In the genomic region with DNA sequence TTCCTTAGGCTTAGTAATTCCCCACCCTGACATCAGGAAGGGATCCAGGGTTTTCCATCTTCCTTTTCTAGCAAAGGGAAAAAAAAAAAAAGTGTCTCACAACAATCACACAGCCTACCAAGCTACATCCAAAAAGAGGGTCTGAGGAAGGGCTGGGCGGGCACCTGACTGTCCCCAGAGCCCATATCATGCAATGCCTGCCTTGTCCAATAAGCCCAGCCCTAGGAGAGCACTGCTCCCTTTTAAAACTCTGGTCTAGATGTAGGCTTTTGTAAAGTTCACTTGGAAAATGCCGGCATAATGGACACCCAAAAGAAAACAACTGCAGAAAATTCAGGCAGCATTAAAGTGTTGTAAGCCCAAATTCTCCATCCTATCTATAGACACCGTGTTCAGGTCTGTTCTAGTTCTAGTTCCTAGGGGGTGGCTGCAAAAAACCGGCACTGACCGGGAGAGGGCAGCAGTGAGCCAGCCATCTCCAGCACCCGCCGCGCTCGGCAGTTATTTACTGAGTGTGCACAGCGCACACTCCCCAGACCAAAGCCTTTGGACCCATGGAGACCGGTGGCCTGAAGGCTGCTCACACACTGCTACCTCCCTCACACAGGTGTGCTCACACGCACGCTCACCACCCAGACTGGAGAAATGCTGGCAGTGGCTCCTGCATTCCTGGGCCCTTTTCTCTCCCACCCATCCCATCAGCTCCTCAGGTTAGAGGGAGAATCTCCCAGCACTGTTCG, we compare ENCODE assay signal across 8 cellular contexts. TPM values are rescaled to one million over a fixed set of nuclear protein-coding genes. Genes with fewer than 3 reads are reported as not detected.
DNase-seq lines count a peak whose midpoint lies in the region; ATAC-seq, FAIRE-seq and TF ChIP-seq lines count a peak whose summit lies in the region.

No MANE protein-coding gene starts in this region.

- no peak for FAIRE-seq in A549 (lab: Jason Lieb, UNC)

- H3K27me3 Mint-ChIP-seq in activated CD4-positive, alpha-beta T cell treated with anti-CD3 and anti-CD28 coated beads, Interleukin-2, amount 10 ng/mL, durations not matched to agents 24 days and 14 days, result peaks cover 5% of the 10 kb centered on the region

- no peak for TF ChIP-seq EP300 in A549 (IDR thresholded peaks at IDR 0.05)

- TF ChIP-seq CTCF in A549 (IDR thresholded peaks at IDR 0.05) (peak; percentile 92), choroid plexus epithelial cell (conservative IDR thresholded peaks at IDR 0.05; ENCODE audit: low read depth, low read length) (peak; percentile 92), right lobe of liver (IDR thresholded peaks at IDR 0.05) (peak; percentile 87 to 95 (median 92))

- H3K27ac Mint-ChIP-seq in activated CD4-positive, alpha-beta T cell treated with anti-CD3 and anti-CD28 coated beads, Interleukin-2, amount 10 ng/mL, durations not matched to agents 24 days and 14 days, result no peak overlapping the region

- peaks cover 26% of the 10 kb centered on the region for H3K4me1 Mint-ChIP-seq in activated CD4-positive, alpha-beta T cell treated with anti-CD3 and anti-CD28 coated beads, Interleukin-2, amount 10 ng/mL, durations not matched to agents 24 days and 14 days

- ATAC-seq in A549 (peak; percentile 70 to 86), GM18511 (IDR thresholded peaks at IDR 0.05; ENCODE audit: unreplicated experiment) (peak; percentile 84), HG03196 (IDR thresholded peaks at IDR 0.05; ENCODE audit: unreplicated experiment) (peak; percentile 71), right lobe of liver (peak; percentile 84 to 90 (median 88))

- H3K4me3 Mint-ChIP-seq in activated CD4-positive, alpha-beta T cell treated with anti-CD3 and anti-CD28 coated beads, Interleukin-2, amount 10 ng/mL, durations not matched to agents 24 days and 14 days, result peak overlapping the region; percentile 13

- intact Hi-C loops in activated CD4-positive, alpha-beta T cell treated with anti-CD3 and anti-CD28 coated beads, Interleukin-2, amount 10 ng/mL, durations not matched to agents 24 days and 14 days (cut with micrococcal nuclease), result loop anchor here (1.0 kb wide), 1 partner anchor 147 kb away; no protein-coding TSS in a partner anchor
- intact Hi-C loops in right lobe of liver (cut with DNase I), result loop anchor here (5.0 kb wide), 1 partner anchor 145 kb away; no protein-coding TSS in a partner anchor

- no peaks in the 10 kb centered on the region for H3K9me3 ChIP-seq in A549
- no peaks in the 10 kb centered on the region for H3K9me3 ChIP-seq in right lobe of liver

- H3K27ac ChIP-seq in A549, result peak overlapping the region in 1 of 2 experiments; percentile 62; a peak in 3 of 6 replicates
- no peak overlapping the region for H3K27ac ChIP-seq in right lobe of liver

- peak; percentile 62 to 66 for DNase-seq in A549 (ENCODE audit: low read depth in 1 of 2, low spot score in 1 of 2)
- peak; percentile 44 to 88 for DNase-seq in NCI-H526 (lab: John Stamatoyannopoulos, UW)
- peak; percentile 94 for DNase-seq in activated CD4-positive, alpha-beta T cell treated with anti-CD3 and anti-CD28 coated beads, Interleukin-2, amount 10 ng/mL, durations not matched to agents 24 days and 14 days
- DNase-seq in choroid plexus epithelial cell (ENCODE audit: low read depth), result peak; percentile 78
- peak; percentile 86 to 90 (median 87) for DNase-seq in right lobe of liver
- peak; percentile 37 to 79 (median 49) for DNase-seq in stimulated activated CD4-positive, alpha-beta T cell treated with anti-CD3 and anti-CD28 coated beads, TNF-alpha, amount 100 ng/mL, for 1 hour (ENCODE audit: low read depth in 3 of 3, low spot score in 1 of 3)

- no peaks in the 10 kb centered on the region for H3K36me3 ChIP-seq in right lobe of liver

- H3K4me1 ChIP-seq in A549 (peaks cover 15% of the 10 kb centered on the region), right lobe of liver (peaks cover 0 to 18% (median 9%) of the 10 kb centered on the region in 4 donors)

- H3K4me3 ChIP-seq in A549 (no peak overlapping the region), choroid plexus epithelial cell (ENCODE audit: low read depth, low read length) (no peak overlapping the region), right lobe of liver (no peak overlapping the region)

- TF ChIP-seq RAD21 in A549 (conservative IDR thresholded peaks at IDR 0.05 in 1 of 2, IDR thresholded peaks at IDR 0.05 in 1 of 2), result peak; percentile 85 to 90

- H3K9me3 Mint-ChIP-seq in activated CD4-positive, alpha-beta T cell treated with anti-CD3 and anti-CD28 coated beads, Interleukin-2, amount 10 ng/mL, durations not matched to agents 24 days and 14 days, result no peaks in the 10 kb centered on the region

- H3K4me2 ChIP-seq in A549, result peak overlapping the region; percentile 65

- CTCF ChIA-PET in A549 (lab: Yijun Ruan, JAX), result interaction anchor here (0.6 to 11.9 kb wide), 34 partner anchors 7 to 1271 kb away, joined by 3 to 212 read pairs (median 4); no protein-coding TSS in a partner anchor

- POLR2A ChIA-PET in A549 (lab: Yijun Ruan, JAX), result no interaction called here

- no peaks in the 10 kb centered on the region for H3K36me3 Mint-ChIP-seq in activated CD4-positive, alpha-beta T cell treated with anti-CD3 and anti-CD28 coated beads, Interleukin-2, amount 10 ng/mL, durations not matched to agents 24 days and 14 days (ENCODE audit: low read depth)

- 9% methylated on average over 14 of the region's 14 CpGs for WGBS in A549 (ENCODE audit: missing lambda C conversion rate)
- 22% methylated on average over 5 of the region's 14 CpGs for WGBS in right lobe of liver (ENCODE audit: insufficient coverage, low coverage, low lambda C conversion rate, missing lambda C conversion rate)

- TF ChIP-seq POLR2A in A549 (IDR thresholded peaks at IDR 0.05; ENCODE audit: low read length) (no peak), right lobe of liver (IDR thresholded peaks at IDR 0.05) (no peak)

- no peaks in the 10 kb centered on the region for H3K27me3 ChIP-seq in right lobe of liver

TF ChIP-seq in A549, 52 proteins besides CTCF, POLR2A, EP300 and RAD21:
- TF ChIP-seq SMC3 (IDR thresholded peaks at IDR 0.05) (peak; percentile 88), MAFK (IDR thresholded peaks at IDR 0.05; ENCODE audit: partially characterized antibody) (peak; percentile 7), RFX5 (IDR thresholded peaks at IDR 0.05) (no peak)
- TF ChIP-seq, protein P1, sequence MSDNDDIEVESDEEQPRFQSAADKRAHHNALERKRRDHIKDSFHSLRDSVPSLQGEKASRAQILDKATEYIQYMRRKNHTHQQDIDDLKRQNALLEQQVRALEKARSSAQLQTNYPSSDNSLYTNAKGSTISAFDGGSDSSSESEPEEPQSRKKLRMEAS (IDR thresholded peaks at IDR 0.05), result peak; percentile 29; the same call in 1 of the 2 replicates

RNA-seq across cellular contexts. Expression of a gene that starts 48.7 kb away (rescaled TPM):
- polyA plus RNA-seq in A549 (2011; rRNA removed) (13.2 and 16.7 TPM in 2 replicates), A549 (2017; fragmentation: RNase III; extraction: RNeasy Plus Mini Kit Qiagen cat#74134 plus additional on column Dnase treatment) (28.4 to 35.3 TPM (median 33.6 TPM) in 3 replicates)
- polyA plus RNA-seq in A549 (2012; cell fraction: cytosol; rRNA removed), result 17.5 and 19.7 TPM in 2 replicates
- polyA plus RNA-seq in A549 (2012; cell fraction: nucleus; rRNA removed), result 31.8 and 46.0 TPM in 2 replicates
- polyA minus RNA-seq in A549 (2011; rRNA and poly(A)+ RNA removed), result 22.7 and 24.9 TPM in 2 replicates
- total RNA-seq in activated CD4-positive, alpha-beta T cell treated with anti-CD3 and anti-CD28 coated beads, Interleukin-2, amount 10 ng/mL, durations not matched to agents 24 days and 14 days, result 0.47 and 0.71 TPM in 2 replicates
- 10 to 100 TPM in 1 of 6 experiments, 1 to 10 TPM in 5; 2.1 to 11.4 (median 3.4) TPM for total RNA-seq in right lobe of liver
